18 cellular contexts compared by ENCODE assay signal in the genomic region with DNA sequence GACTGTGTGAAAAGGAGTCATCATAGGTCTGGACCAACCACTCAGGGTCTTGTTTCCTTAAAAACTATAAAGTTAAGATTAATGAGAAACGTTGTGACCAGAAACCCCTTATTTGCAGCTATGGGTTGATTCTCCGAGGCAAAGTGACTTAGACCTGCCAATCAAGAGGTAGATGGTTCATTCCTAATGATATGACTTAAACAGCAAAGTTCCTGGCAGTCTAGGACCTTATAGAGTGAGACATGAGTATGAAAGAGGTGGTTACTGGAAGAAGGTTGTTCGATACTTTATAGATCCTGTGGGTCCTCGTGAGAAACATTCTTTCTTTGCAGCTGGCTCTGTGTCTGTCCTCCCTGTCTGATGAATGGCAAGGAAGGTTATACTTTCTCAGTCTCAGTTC. TPM values are rescaled to one million over a fixed set of nuclear protein-coding genes. Genes with fewer than 3 reads are reported as not detected.
A peak's percentile ranks its signal among the peaks of the same experiment; 100 is the strongest.
DNase-seq lines count a peak whose midpoint lies in the region; FAIRE-seq and TF ChIP-seq lines count a peak whose summit lies in the region.
"Had no signal": no experiment of that assay in that cellular context is flagged by ENCODE, and none has a peak within 500 bp of the region (broad histone marks: within the 10 kb centered on the region; RNA-seq: fewer than 3 reads in every experiment).

No MANE protein-coding gene starts in this region.

- DNase-seq in GM23248 (no peak), SJSA1 (ENCODE audit: low read depth in 1 of 2, low spot score in 2 of 2) (no peak), endothelial cell of umbilical vein (ENCODE audit: low read depth, low spot score) (no peak), progenitor cell of endocrine pancreas (ENCODE audit: low spot score, unreplicated experiment) (no peak), NCI-H2029 treated with DMSO at 0.1 percent for 48 hours (lab: John Stamatoyannopoulos, UW) (no peak), small intestine (no peak), NCI-H1694 (lab: John Stamatoyannopoulos, UW) (no peak)
- DNase-seq in activated CD8-positive, alpha-beta memory T cell treated with anti-CD3 and anti-CD28 coated beads, Interleukin-2, amount 50 U/mL, for 48 hours, result no peak
- DNase-seq: activated CD4-positive, alpha-beta T cell treated with anti-CD3 and anti-CD28 coated beads for 48 hours; activated T-cell treated with anti-CD3 and anti-CD28 coated beads, Interleukin-2, amount 50 U/mL, for 72 hours; cortex of kidney; NCI-H146; NCI-H524; stimulated activated CD4-positive, alpha-beta T cell treated with anti-CD3 and anti-CD28 coated beads, Interleukin-2, amount 100 ng/mL, for 24 hours; upper lobe of left lung had no signal

- no peaks in the 10 kb centered on the region for H3K9me3 Mint-ChIP-seq in progenitor cell of endocrine pancreas (ENCODE audit: low read depth)
- H3K9me3 Mint-ChIP-seq: activated T-cell treated with anti-CD3 and anti-CD28 coated beads, Interleukin-2, amount 50 U/mL, for 72 hours had no signal

- H3K4me3 ChIP-seq in GM23248 (peak overlapping the region; percentile 33), SJSA1 (no peak overlapping the region), endothelial cell of umbilical vein (replicated peaks in 1 of 3; ENCODE audit: insufficient read depth in 1 of 3, low read depth in 1 of 3, low read length in 3 of 3) (no peak overlapping the region), small intestine (ENCODE audit: low read depth in 1 of 2, low read length in 2 of 2) (no peak overlapping the region)
- H3K4me3 ChIP-seq: BLaER1, prostate gland, upper lobe of left lung had no signal

- peaks cover 87% of the 10 kb centered on the region for H3K79me2 ChIP-seq in GM23248 (ENCODE audit: insufficient read depth)
- H3K79me2 ChIP-seq in endothelial cell of umbilical vein (ENCODE audit: control insufficient read depth, insufficient read depth, low read length), result peaks cover 39% of the 10 kb centered on the region

- H3K4me1 Mint-ChIP-seq in progenitor cell of endocrine pancreas (ENCODE audit: low read depth), result peaks cover 14% of the 10 kb centered on the region

- FAIRE-seq in endothelial cell of umbilical vein (lab: Jason Lieb, UNC) (no peak), small intestine (lab: Jason Lieb, UNC) (no peak)

- CTCF ChIA-PET in endothelial cell of umbilical vein (lab: Charles Lee), result interaction anchor here (0.7 to 2.2 kb wide), 8 partner anchors 10 to 170 kb away, joined by 3 to 11 read pairs (median 6); no protein-coding TSS in a partner anchor

- H3K27ac ChIP-seq in GM23248 (peak overlapping the region; percentile 90), SJSA1 (peak overlapping the region; percentile 50), endothelial cell of umbilical vein (ENCODE audit: insufficient read depth, low read depth, low read length) (peak overlapping the region; percentile 79), small intestine (ENCODE audit: low read depth in 1 of 2, low read length in 1 of 2) (no peak overlapping the region)
- H3K27ac ChIP-seq: BLaER1, KMS-11, prostate gland, upper lobe of left lung had no signal

- H3F3A ChIP-seq in GM23248 (ENCODE audit: insufficient read depth), result peaks cover 30% of the 10 kb centered on the region

- H3K4me1 ChIP-seq in GM23248 (ENCODE audit: insufficient read depth), result peaks cover 32% of the 10 kb centered on the region
- H3K4me1 ChIP-seq in SJSA1 (replicated peaks), result peaks cover 25% of the 10 kb centered on the region
- H3K4me1 ChIP-seq in endothelial cell of umbilical vein (ENCODE audit: control insufficient read depth, extremely low read depth, insufficient read depth, low read length), result peaks cover 23% of the 10 kb centered on the region
- no peaks in the 10 kb centered on the region for H3K4me1 ChIP-seq in small intestine (ENCODE audit: control insufficient read depth in 2 of 2, insufficient read depth in 1 of 2, low read depth in 1 of 2, low read length in 1 of 2)
- H3K4me1 ChIP-seq: prostate gland had no signal

- H3K27me3 ChIP-seq in GM23248 (replicated peaks; ENCODE audit: insufficient read depth) (no peaks in the 10 kb centered on the region), SJSA1 (replicated peaks) (no peaks in the 10 kb centered on the region), endothelial cell of umbilical vein (ENCODE audit: control insufficient read depth in 2 of 2, insufficient read depth in 2 of 2, low read length in 2 of 2) (no peaks in the 10 kb centered on the region), small intestine (ENCODE audit: control insufficient read depth in 2 of 2, insufficient read depth in 2 of 2, low read length in 2 of 2) (no peaks in the 10 kb centered on the region)
- H3K27me3 ChIP-seq: BLaER1, upper lobe of left lung had no signal

- H3K9me1 ChIP-seq in endothelial cell of umbilical vein (replicated peaks; ENCODE audit: control insufficient read depth, extremely low read depth, insufficient read depth, low read length), result no peaks in the 10 kb centered on the region

- H2AFZ ChIP-seq in GM23248 (peak overlapping the region; percentile 71), endothelial cell of umbilical vein (ENCODE audit: low read depth, low read length) (no peak overlapping the region)

- no peak for TF ChIP-seq POLR2A in endothelial cell of umbilical vein (IDR thresholded peaks at IDR 0.05; ENCODE audit: low read depth, low read length)

- H3K9me2 ChIP-seq in GM23248 (ENCODE audit: insufficient read depth), result no peaks in the 10 kb centered on the region

- dilution Hi-C loops in endothelial cell of umbilical vein (cut with MboI; ENCODE audit: extremely low pct_ligation_motif_present, low sequenced_read_pairs), result no loop called here

- H3K9ac ChIP-seq in GM23248 (peak overlapping the region; percentile 78), endothelial cell of umbilical vein (replicated peaks; ENCODE audit: extremely low read depth, insufficient read depth, low read length) (peak overlapping the region; percentile 28)
- H3K9ac ChIP-seq: BLaER1, KMS-11 had no signal

- 60 to 66% methylated on average over 4 of the region's 4 CpGs for WGBS in GM23248 (ENCODE audit: low coverage in 1 of 2, low lambda C conversion rate in 2 of 2, missing lambda C conversion rate in 2 of 2), 2 experiments
- 64 to 79% (median 71%) methylated on average over 4 of the region's 4 CpGs for WGBS in small intestine, 3 donors

- H3K36me3 Mint-ChIP-seq in progenitor cell of endocrine pancreas (ENCODE audit: insufficient read depth), result peaks cover 8% of the 10 kb centered on the region

- no peak for TF ChIP-seq CTCF in endothelial cell of umbilical vein (IDR thresholded peaks at IDR 0.05; ENCODE audit: extremely low read depth in 1 of 2, insufficient read depth in 1 of 2, low read depth in 1 of 2, low read length in 2 of 2)
- no peak for TF ChIP-seq CTCF in progenitor cell of endocrine pancreas (IDR thresholded peaks at IDR 0.05; ENCODE audit: unreplicated experiment)

- intact Hi-C loops in endothelial cell of umbilical vein (cut with micrococcal nuclease), result no loop called here

- H3K4me2 ChIP-seq in GM23248 (ENCODE audit: unreplicated experiment) (peak overlapping the region; percentile 78), endothelial cell of umbilical vein (ENCODE audit: insufficient read depth, low read length) (peak overlapping the region; percentile 74)
- H3K4me2 ChIP-seq: BLaER1, KMS-11 had no signal

- H3K36me3 ChIP-seq in GM23248 (ENCODE audit: low read depth), result no peaks in the 10 kb centered on the region
- H3K36me3 ChIP-seq in SJSA1, result peaks cover 13% of the 10 kb centered on the region; the same call in 1 of the 2 replicates
- H3K36me3 ChIP-seq in endothelial cell of umbilical vein (ENCODE audit: control insufficient read depth in 2 of 2, extremely low read depth in 1 of 2, insufficient read depth in 2 of 2, low read length in 2 of 2), result no peaks in the 10 kb centered on the region
- no peaks in the 10 kb centered on the region for H3K36me3 ChIP-seq in small intestine (ENCODE audit: control insufficient read depth in 2 of 2, insufficient read depth in 2 of 2, low read length in 2 of 2)
- H3K36me3 ChIP-seq: BLaER1, prostate gland, upper lobe of left lung had no signal

- no peak overlapping the region for H3K4me3 Mint-ChIP-seq in progenitor cell of endocrine pancreas (ENCODE audit: low read depth)
- H3K4me3 Mint-ChIP-seq: activated T-cell treated with anti-CD3 and anti-CD28 coated beads, Interleukin-2, amount 50 U/mL, for 72 hours had no signal

- no peaks in the 10 kb centered on the region for H3K27me3 Mint-ChIP-seq in progenitor cell of endocrine pancreas

- H3K27ac Mint-ChIP-seq in progenitor cell of endocrine pancreas, result peak overlapping the region; percentile 4

- POLR2A ChIA-PET in endothelial cell of umbilical vein (lab: Charles Lee), result interaction anchor here (0.5 kb wide), 1 partner anchor 134 kb away, joined by 4 read pairs; no protein-coding TSS in a partner anchor

- no TSS peak for BruUV-seq in endothelial cell of umbilical vein (replicated peaks; lab: Mats Ljungman, UMichigan)

- in situ Hi-C loops in GM23248 (cut with MboI), result no loop called here

- no peaks in the 10 kb centered on the region for H3K9me3 ChIP-seq in GM23248 (ENCODE audit: low read depth)
- no peaks in the 10 kb centered on the region for H3K9me3 ChIP-seq in SJSA1 (replicated peaks)
- no peaks in the 10 kb centered on the region for H3K9me3 ChIP-seq in endothelial cell of umbilical vein (replicated peaks; ENCODE audit: control insufficient read depth, insufficient read depth, low read length)
- H3K9me3 ChIP-seq in small intestine (ENCODE audit: control insufficient read depth, low read depth), result no peaks in the 10 kb centered on the region
- H3K9me3 ChIP-seq: BLaER1, prostate gland, upper lobe of left lung had no signal

- H4K20me1 ChIP-seq in GM23248 (ENCODE audit: insufficient read depth) (no peaks in the 10 kb centered on the region), endothelial cell of umbilical vein (replicated peaks; ENCODE audit: control insufficient read depth, extremely low read depth, insufficient read depth, low read length) (no peaks in the 10 kb centered on the region)

RNA-seq across cellular contexts. Expression of a gene that starts 8.0 kb away (rescaled TPM):
- total RNA-seq in GM23248 (2014; rRNA removed; shearing (Covaris generic)), result 16.4 and 17.1 TPM in 2 replicates
- polyA plus RNA-seq in GM23248 (2016; fragmentation: Nextera tagmentation; extraction: Ambion mirVana) (7.3 and 10.0 TPM in 2 replicates), endothelial cell of umbilical vein (18.7 and 22.8 TPM in 2 replicates), small intestine (10 to 100 TPM in 1 of 3 donors, 1 to 10 TPM in 2; 5.4 to 11.1 (median 8.5) TPM)
- 8.2 and 13.3 TPM in 2 replicates for total RNA-seq in SJSA1 (2014; rRNA removed; shearing (Covaris generic))
- total RNA-seq in endothelial cell of umbilical vein (24.6 and 28.6 TPM in 2 replicates), progenitor cell of endocrine pancreas (33.1 and 36.0 TPM in 2 replicates)
- polyA plus RNA-seq in endothelial cell of umbilical vein (2011; cell fraction: cytosol; rRNA removed), result 11.2 and 12.2 TPM in 2 replicates
- 56.4 and 81.3 TPM in 2 replicates for polyA plus RNA-seq in endothelial cell of umbilical vein (2011; cell fraction: nucleus; rRNA removed)
- polyA plus RNA-seq in endothelial cell of umbilical vein (2012), result 11.2 and 11.4 TPM in 2 replicates
- 31.9 and 33.2 TPM in 2 replicates for polyA minus RNA-seq in endothelial cell of umbilical vein
- polyA minus RNA-seq in endothelial cell of umbilical vein (2011; cell fraction: cytosol; rRNA and poly(A)+ RNA removed), result 14.3 TPM
- 30.8 and 36.2 TPM in 2 replicates for polyA minus RNA-seq in endothelial cell of umbilical vein (2011; cell fraction: nucleus; rRNA and poly(A)+ RNA removed)

RNA-seq across cellular contexts. Expression of a gene that starts 49.3 kb away (rescaled TPM):
- 71.9 and 76.6 TPM in 2 replicates for total RNA-seq in GM23248 (2014; rRNA removed; shearing (Covaris generic))
- polyA plus RNA-seq in GM23248 (2016; fragmentation: Nextera tagmentation; extraction: Ambion mirVana) (34.4 and 35.0 TPM in 2 replicates), endothelial cell of umbilical vein (32.4 and 36.6 TPM in 2 replicates), small intestine (10 to 100 TPM in 1 of 3 donors, 1 to 10 TPM in 2; 5.1 to 11.5 (median 5.1) TPM)
- total RNA-seq in SJSA1 (2014; rRNA removed; shearing (Covaris generic)), result 15.5 and 23.0 TPM in 2 replicates
- total RNA-seq in endothelial cell of umbilical vein (47.0 and 49.4 TPM in 2 replicates), progenitor cell of endocrine pancreas (22.0 and 23.5 TPM in 2 replicates)
- polyA plus RNA-seq in endothelial cell of umbilical vein (2011; cell fraction: cytosol; rRNA removed), result 35.8 and 36.8 TPM in 2 replicates
- 28.3 and 31.5 TPM in 2 replicates for polyA plus RNA-seq in endothelial cell of umbilical vein (2011; cell fraction: nucleus; rRNA removed)
- 56.4 and 64.0 TPM in 2 replicates for polyA plus RNA-seq in endothelial cell of umbilical vein (2012)
- polyA minus RNA-seq in endothelial cell of umbilical vein, result 71.5 and 74.9 TPM in 2 replicates
- 9.1 TPM for polyA minus RNA-seq in endothelial cell of umbilical vein (2011; cell fraction: cytosol; rRNA and poly(A)+ RNA removed)
- 17.6 and 20.4 TPM in 2 replicates for polyA minus RNA-seq in endothelial cell of umbilical vein (2011; cell fraction: nucleus; rRNA and poly(A)+ RNA removed)

Comparison
In these comparisons a context has a peak if more than half of its experiments do, and no peak if none do; other contexts are left out.
1. H3K27ac ChIP-seq: peak in GM23248 (single experiment), SJSA1 (single experiment) and endothelial cell of umbilical vein (single experiment); none in small intestine (0 of 2).